In the genomic region with DNA sequence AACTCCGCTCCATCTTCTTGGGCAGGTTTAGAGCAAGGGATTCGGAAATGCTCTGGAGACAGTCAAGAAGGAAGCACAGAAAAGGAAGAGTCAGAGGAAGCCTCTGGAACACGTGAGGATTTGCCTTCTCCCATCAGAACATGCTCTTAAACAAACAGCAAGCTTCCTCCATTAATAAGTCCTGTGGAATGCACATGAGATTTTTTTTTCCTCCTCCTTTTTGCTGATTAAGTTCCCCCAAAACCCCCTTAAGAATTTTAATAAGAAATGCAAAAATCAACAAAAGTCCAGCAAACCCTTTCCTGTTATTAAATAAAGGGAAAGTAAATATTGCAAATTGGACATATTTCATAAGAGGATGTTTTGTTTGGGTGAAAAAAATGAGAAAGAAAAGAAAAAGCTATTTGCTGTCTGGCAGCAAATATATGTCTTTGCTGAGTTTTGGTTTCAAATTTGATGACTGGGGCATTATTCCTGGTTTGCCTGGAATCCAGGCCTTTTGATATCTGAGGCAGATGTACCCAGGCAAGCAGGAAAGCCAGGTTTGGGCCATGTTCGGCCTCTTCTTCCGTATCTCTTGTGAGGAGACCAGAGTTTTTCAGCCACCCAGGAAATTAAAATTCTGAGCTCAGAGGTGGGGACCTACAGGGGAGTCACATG, we compare ENCODE assay signal across 17 cellular contexts. TPM values are rescaled to one million over a fixed set of nuclear protein-coding genes. Genes with fewer than 3 reads are reported as not detected.
DNase-seq lines count a peak whose midpoint lies in the region; FAIRE-seq and TF ChIP-seq lines count a peak whose summit lies in the region.
"Had no signal": no experiment of that assay in that cellular context is flagged by ENCODE, and none has a peak within 500 bp of the region (broad histone marks: within the 10 kb centered on the region; RNA-seq: fewer than 3 reads in every experiment).

No MANE protein-coding gene starts in this region.

- no peaks in the 10 kb centered on the region for H3K36me3 Mint-ChIP-seq in nephron progenitor cell (ENCODE audit: low read depth)
- H3K36me3 Mint-ChIP-seq: brain, neural progenitor cell had no signal

- TF ChIP-seq POLR2A in H54 (IDR thresholded peaks at IDR 0.05; ENCODE audit: low read depth, low read length) = no peak

- H3K27ac Mint-ChIP-seq in nephron progenitor cell = no peak overlapping the region
- H3K27ac Mint-ChIP-seq: neural progenitor cell had no signal

- H4K20me1 ChIP-seq in PC-9 (ENCODE audit: insufficient read depth) = no peaks in the 10 kb centered on the region

- H3K27me3 ChIP-seq in ACC112 (ENCODE audit: insufficient read depth, low read length) (no peaks in the 10 kb centered on the region), PC-9 (ENCODE audit: insufficient read depth, low read depth) (no peaks in the 10 kb centered on the region), parathyroid adenoma (ENCODE audit: control insufficient read depth, insufficient read depth, low read length) (no peaks in the 10 kb centered on the region)
- H3K27me3 ChIP-seq: esophagus muscularis mucosa, MG63, neural progenitor cell had no signal

- H2AFZ ChIP-seq in ACC112 (ENCODE audit: low read length, unreplicated experiment) (peak overlapping the region; percentile 68), PC-9 (no peak overlapping the region), parathyroid adenoma (peak overlapping the region; percentile 65)
- H2AFZ ChIP-seq: neural progenitor cell had no signal

- H3K9me3 ChIP-seq in PC-9 (ENCODE audit: insufficient read depth, low read depth) (no peaks in the 10 kb centered on the region), parathyroid adenoma (ENCODE audit: control insufficient read depth, low read length) (no peaks in the 10 kb centered on the region)
- H3K9me3 ChIP-seq: esophagus muscularis mucosa, MG63 had no signal

- BruUV-seq in PC-9 (replicated peaks; lab: Mats Ljungman, UMichigan) = no TSS peak

- H3K9me3 Mint-ChIP-seq in nephron progenitor cell = no peaks in the 10 kb centered on the region
- H3K9me3 Mint-ChIP-seq: brain, neural progenitor cell had no signal

- no peak overlapping the region for H3K4me3 ChIP-seq in ACC112 (ENCODE audit: low read depth, low read length)
- no peak overlapping the region for H3K4me3 ChIP-seq in PC-9
- H3K4me3 ChIP-seq in epithelial cell of esophagus (ENCODE audit: low read length) = no peak overlapping the region
- H3K4me3 ChIP-seq in parathyroid adenoma (ENCODE audit: low read depth, low read length) = no peak overlapping the region
- H3K4me3 ChIP-seq: esophagus muscularis mucosa, MG63, neural progenitor cell had no signal

- no peaks in the 10 kb centered on the region for H3K9me2 ChIP-seq in PC-9 (ENCODE audit: insufficient read depth)

- H3K79me2 ChIP-seq in ACC112 (ENCODE audit: control insufficient read depth, insufficient read depth, low read length, unreplicated experiment) (no peaks in the 10 kb centered on the region), PC-9 (ENCODE audit: low read depth) (no peaks in the 10 kb centered on the region), parathyroid adenoma (no peaks in the 10 kb centered on the region)

- H3K4me3 Mint-ChIP-seq in nephron progenitor cell = no peak overlapping the region
- H3K4me3 Mint-ChIP-seq: brain, neural progenitor cell had no signal

- DNase-seq in PC-9 = peak in 1 of 2 experiments; percentile 68
- DNase-seq in epithelial cell of esophagus (ENCODE audit: low read depth) = peak; percentile 63
- DNase-seq in pons (ENCODE audit: low spot score) = no peak
- DNase-seq in nephron progenitor cell = no peak
- no peak for DNase-seq in substantia nigra (lab: John Stamatoyannopoulos, UW)
- no peak for DNase-seq in H54 (ENCODE audit: insufficient read length, low spot score)
- DNase-seq: activated T-cell treated with anti-CD3 and anti-CD28 coated beads, Interleukin-2, amount 50 U/mL, for 1 hour; AML-193; islet precursor cell; MG63; stimulated activated CD4-positive, alpha-beta T cell treated with anti-CD3 and anti-CD28 coated beads, Interleukin-4, amount 100 ng/mL, for 24 hours had no signal

- no peak for FAIRE-seq in H54 (lab: Jason Lieb, UNC)
- FAIRE-seq: GM18507 had no signal

- H3K4me1 ChIP-seq in ACC112 (ENCODE audit: control insufficient read depth, insufficient read depth, low read length, unreplicated experiment) = peaks cover 20% of the 10 kb centered on the region
- peaks cover 69% of the 10 kb centered on the region for H3K4me1 ChIP-seq in PC-9 (replicated peaks; ENCODE audit: insufficient read depth)
- H3K4me1 ChIP-seq in parathyroid adenoma = peaks cover 3% of the 10 kb centered on the region
- H3K4me1 ChIP-seq: neural progenitor cell had no signal

- H3K36me3 ChIP-seq in ACC112 (ENCODE audit: insufficient read depth, low read length) (no peaks in the 10 kb centered on the region), PC-9 (ENCODE audit: low read depth) (no peaks in the 10 kb centered on the region), parathyroid adenoma (ENCODE audit: control insufficient read depth, insufficient read depth, low read length) (no peaks in the 10 kb centered on the region)
- H3K36me3 ChIP-seq: esophagus muscularis mucosa, MG63, neural progenitor cell had no signal

- H3K27ac ChIP-seq in ACC112 (ENCODE audit: low read depth, low read length) = peak overlapping the region; percentile 55
- peak overlapping the region; percentile 82 for H3K27ac ChIP-seq in PC-9
- H3K27ac ChIP-seq in parathyroid adenoma = peak overlapping the region; percentile 16
- no peak overlapping the region for H3K27ac ChIP-seq in substantia nigra (ENCODE audit: low read depth, low read length, poor library complexity, severe bottlenecking)
- H3K27ac ChIP-seq: esophagus muscularis mucosa, neural progenitor cell had no signal

- CTCF ChIA-PET in PC-9 (lab: Charles Lee) = interaction anchor here (0.6 kb wide), 1 partner anchor 296 kb away, joined by 3 read pairs; no protein-coding TSS in a partner anchor

- H3K4me2 ChIP-seq in PC-9 (peak overlapping the region; percentile 38), parathyroid adenoma (ENCODE audit: low read length) (peak overlapping the region; percentile 9)
- H3K4me2 ChIP-seq: neural progenitor cell had no signal

- no peak for TF ChIP-seq CTCF in PC-9 (conservative IDR thresholded peaks at IDR 0.05)
- no peak for TF ChIP-seq CTCF in epithelial cell of esophagus (IDR thresholded peaks at IDR 0.05; ENCODE audit: insufficient read depth, low read depth, low read length, missing control alignments)
- TF ChIP-seq CTCF in parathyroid adenoma (IDR thresholded peaks at IDR 0.05) = no peak
- no peak for TF ChIP-seq CTCF in nephron progenitor cell (IDR thresholded peaks at IDR 0.05)

- no peak overlapping the region for H3K9ac ChIP-seq in parathyroid adenoma
- H3K9ac ChIP-seq: neural progenitor cell had no signal

- H3K27me3 Mint-ChIP-seq in nephron progenitor cell (ENCODE audit: low read depth, poor library complexity) = peaks cover 13% of the 10 kb centered on the region

- POLR2A ChIA-PET in PC-9 (lab: Charles Lee; ENCODE audit: unreplicated experiment) = interaction anchor here (0.6 kb wide), 1 partner anchor 333 kb away, joined by 3 read pairs; no protein-coding TSS in a partner anchor

- intact Hi-C loops in PC-9 (cut with micrococcal nuclease; ENCODE audit: unreplicated experiment) = no loop called here

- peaks cover 42% of the 10 kb centered on the region for H3F3A ChIP-seq in PC-9 (ENCODE audit: insufficient read depth, low read depth)

- H3K4me1 Mint-ChIP-seq in nephron progenitor cell = no peaks in the 10 kb centered on the region
- H3K4me1 Mint-ChIP-seq: neural progenitor cell had no signal

RNA-seq across cellular contexts. Expression of a gene that starts 7.9 kb away (rescaled TPM):
- 22.1 and 26.8 TPM in 2 replicates for total RNA-seq in PC-9 (2021)
